18 cellular contexts compared by ENCODE assay signal in genomic region chr3:23440416-23441294, GRCh38.
DNase-seq lines count a peak whose midpoint lies in the region; ATAC-seq and TF ChIP-seq lines count a peak whose summit lies in the region.
"Had no signal": no experiment of that assay in that cellular context is flagged by ENCODE, and none has a peak within 500 bp of the region (broad histone marks: within the 10 kb centered on the region; RNA-seq: fewer than 3 reads in every experiment).

No MANE protein-coding gene starts in this region.

- no peaks in the 10 kb centered on the region for H3K36me3 Mint-ChIP-seq in activated CD4-positive, alpha-beta T cell treated with anti-CD3 and anti-CD28 coated beads, Interleukin-2, amount 10 ng/mL, durations not matched to agents 24 days and 14 days (ENCODE audit: low read depth)
- peaks cover 10% of the 10 kb centered on the region for H3K36me3 Mint-ChIP-seq in activated naive CD8-positive, alpha-beta T cell treated with anti-CD3 and anti-CD28 coated beads, Interleukin-2, amount 10 ng/mL, durations not matched to agents 7 days and 5 days

- no peaks in the 10 kb centered on the region for H3K36me3 ChIP-seq in skeletal muscle tissue (ENCODE audit: control insufficient read depth in 3 of 3, insufficient read depth in 3 of 3, low read length in 3 of 3)
- H3K36me3 ChIP-seq in prostate gland: no peaks in the 10 kb centered on the region
- no peaks in the 10 kb centered on the region for H3K36me3 ChIP-seq in left ventricle myocardium inferior
- H3K36me3 ChIP-seq: neutrophil had no signal

- H3K9me3 ChIP-seq in skeletal muscle tissue (ENCODE audit: control insufficient read depth in 3 of 3, low read length in 3 of 3) (no peaks in the 10 kb centered on the region), prostate gland (no peaks in the 10 kb centered on the region), left ventricle myocardium inferior (replicated peaks) (no peaks in the 10 kb centered on the region)
- H3K9me3 ChIP-seq: neutrophil had no signal

- peaks cover 13% of the 10 kb centered on the region for H3K9me3 Mint-ChIP-seq in activated CD4-positive, alpha-beta T cell treated with anti-CD3 and anti-CD28 coated beads, Interleukin-2, amount 10 ng/mL, durations not matched to agents 24 days and 14 days
- peaks cover 5% of the 10 kb centered on the region for H3K9me3 Mint-ChIP-seq in activated naive CD8-positive, alpha-beta T cell treated with anti-CD3 and anti-CD28 coated beads, Interleukin-2, amount 10 ng/mL, durations not matched to agents 7 days and 5 days

- POLR2A ChIA-PET in activated naive CD8-positive, alpha-beta T cell treated with anti-CD3 and anti-CD28 coated beads, Interleukin-2, amount 10 ng/mL, durations not matched to agents 7 days and 5 days (lab: Charles Lee): interaction anchor here (0.8 to 1.2 kb wide), 2 partner anchors 9 to 476 kb away, joined by 3 to 9 read pairs; partner anchors contain the start of genes NKIRAS1 and RPL15

- no peak for TF ChIP-seq POLR2A in prostate gland (IDR thresholded peaks at IDR 0.05)

- peaks cover 13% of the 10 kb centered on the region for H3K27me3 Mint-ChIP-seq in activated CD4-positive, alpha-beta T cell treated with anti-CD3 and anti-CD28 coated beads, Interleukin-2, amount 10 ng/mL, durations not matched to agents 24 days and 14 days
- no peaks in the 10 kb centered on the region for H3K27me3 Mint-ChIP-seq in activated naive CD8-positive, alpha-beta T cell treated with anti-CD3 and anti-CD28 coated beads, Interleukin-2, amount 10 ng/mL, durations not matched to agents 7 days and 5 days

- no peak overlapping the region for H3K9ac ChIP-seq in skeletal muscle tissue (ENCODE audit: low read depth in 1 of 3, low read length in 3 of 3)

- no peak for TF ChIP-seq CTCF in prostate gland (IDR thresholded peaks at IDR 0.05)
- no peak for TF ChIP-seq CTCF in left ventricle myocardium inferior (IDR thresholded peaks at IDR 0.05; ENCODE audit: borderline replicate concordance)

- no peaks in the 10 kb centered on the region for H3K27me3 ChIP-seq in skeletal muscle tissue (ENCODE audit: control insufficient read depth in 3 of 3, insufficient read depth in 3 of 3, low read length in 3 of 3)
- no peaks in the 10 kb centered on the region for H3K27me3 ChIP-seq in prostate gland (replicated peaks; ENCODE audit: insufficient read depth)
- H3K27me3 ChIP-seq in left ventricle myocardium inferior (ENCODE audit: low read depth): no peaks in the 10 kb centered on the region
- H3K27me3 ChIP-seq: neutrophil had no signal

- DNase-seq in activated CD4-positive, alpha-beta T cell treated with anti-CD3 and anti-CD28 coated beads, Interleukin-2, amount 10 ng/mL, durations not matched to agents 24 days and 14 days: peak; percentile 36
- no peak for DNase-seq in activated CD4-positive, alpha-beta T cell treated with anti-CD3 and anti-CD28 coated beads, Interleukin-2, amount 50 U/mL, for 48 hours
- peak; percentile 36 for DNase-seq in Jurkat, Clone E6-1 (ENCODE audit: low read depth, low spot score)
- no peak for DNase-seq in activated naive CD8-positive, alpha-beta T cell treated with anti-CD3 and anti-CD28 coated beads, Interleukin-2, amount 10 ng/mL, durations not matched to agents 7 days and 5 days
- no peak for DNase-seq in prostate gland (ENCODE audit: low spot score)
- no peak for DNase-seq in left ventricle myocardium inferior
- DNase-seq: 8988T; activated effector memory CD4-positive, alpha-beta T cell treated with anti-CD3 and anti-CD28 coated beads, Interleukin-2, amount 50 U/mL, for 16 hours; DMS 273 treated with DMSO at 0.1 percent for 48 hours; hypothalamus; MM.1S; NCI-H1694 treated with DMSO at 0.1 percent for 48 hours; NCI-H226; stimulated activated CD4-positive, alpha-beta T cell treated with anti-CD3 and anti-CD28 coated beads, Interleukin-15, amount 100 ng/mL, for 24 hours; trophoblast cell had no signal

- H3K27ac ChIP-seq in skeletal muscle tissue (ENCODE audit: low read depth, low read length): peak overlapping the region; percentile 11
- H3K27ac ChIP-seq in prostate gland: no peak overlapping the region
- no peak overlapping the region for H3K27ac ChIP-seq in left ventricle myocardium inferior (replicated peaks)
- H3K27ac ChIP-seq: neutrophil had no signal

- 78% methylated on average over 12 of the region's 12 CpGs for WGBS in prostate gland

- peak overlapping the region; percentile 14 for H3K4me3 Mint-ChIP-seq in activated CD4-positive, alpha-beta T cell treated with anti-CD3 and anti-CD28 coated beads, Interleukin-2, amount 10 ng/mL, durations not matched to agents 24 days and 14 days
- peak overlapping the region; percentile 60 for H3K4me3 Mint-ChIP-seq in activated naive CD8-positive, alpha-beta T cell treated with anti-CD3 and anti-CD28 coated beads, Interleukin-2, amount 10 ng/mL, durations not matched to agents 7 days and 5 days

- H3K4me1 Mint-ChIP-seq in activated CD4-positive, alpha-beta T cell treated with anti-CD3 and anti-CD28 coated beads, Interleukin-2, amount 10 ng/mL, durations not matched to agents 24 days and 14 days: peaks cover 23% of the 10 kb centered on the region
- H3K4me1 Mint-ChIP-seq in activated naive CD8-positive, alpha-beta T cell treated with anti-CD3 and anti-CD28 coated beads, Interleukin-2, amount 10 ng/mL, durations not matched to agents 7 days and 5 days: peaks cover 34% of the 10 kb centered on the region

- H3K27ac Mint-ChIP-seq in activated CD4-positive, alpha-beta T cell treated with anti-CD3 and anti-CD28 coated beads, Interleukin-2, amount 10 ng/mL, durations not matched to agents 24 days and 14 days: no peak overlapping the region
- H3K27ac Mint-ChIP-seq in activated naive CD8-positive, alpha-beta T cell treated with anti-CD3 and anti-CD28 coated beads, Interleukin-2, amount 10 ng/mL, durations not matched to agents 7 days and 5 days: peak overlapping the region; percentile 82

- H3K4me1 ChIP-seq in skeletal muscle tissue (ENCODE audit: control insufficient read depth in 3 of 3, insufficient read depth in 3 of 3, low read length in 3 of 3): peaks cover 3 to 20% (median 11%) of the 10 kb centered on the region in 3 donors
- no peaks in the 10 kb centered on the region for H3K4me1 ChIP-seq in prostate gland (replicated peaks)
- peaks cover 21% of the 10 kb centered on the region for H3K4me1 ChIP-seq in left ventricle myocardium inferior

- H3K4me3 ChIP-seq in Jurkat, Clone E6-1 (ENCODE audit: low read length): no peak overlapping the region; the same call in 1 of the 2 replicates
- H3K4me3 ChIP-seq in skeletal muscle tissue (ENCODE audit: low read length in 3 of 3) (no peak overlapping the region), prostate gland (no peak overlapping the region), left ventricle myocardium inferior (no peak overlapping the region)

- peak; percentile 56 for ATAC-seq in activated naive CD8-positive, alpha-beta T cell treated with anti-CD3 and anti-CD28 coated beads, Interleukin-2, amount 10 ng/mL, durations not matched to agents 7 days and 5 days (ENCODE audit: low read depth)
- ATAC-seq in HG03025 (IDR thresholded peaks at IDR 0.05; ENCODE audit: low FRiP score, unreplicated experiment): no peak

- intact Hi-C loops in activated CD4-positive, alpha-beta T cell treated with anti-CD3 and anti-CD28 coated beads, Interleukin-2, amount 10 ng/mL, durations not matched to agents 24 days and 14 days (cut with micrococcal nuclease): loop anchor here (10.0 kb wide), 1 partner anchor 304 kb away; no protein-coding TSS in a partner anchor
- intact Hi-C loops in prostate gland (cut with DNase I) (no loop called here), left ventricle myocardium inferior (cut with micrococcal nuclease) (no loop called here)

Comparison
In these comparisons a context has a peak if more than half of its experiments do, and no peak if none do; other contexts are left out.
1. DNase-seq: peak in activated CD4-positive, alpha-beta T cell treated with anti-CD3 and anti-CD28 coated beads, Interleukin-2, amount 10 ng/mL, durations not matched to agents 24 days and 14 days (single experiment) and Jurkat, Clone E6-1 (single experiment); none in activated CD4-positive, alpha-beta T cell treated with anti-CD3 and anti-CD28 coated beads, Interleukin-2, amount 50 U/mL, for 48 hours (0 of 2), activated naive CD8-positive, alpha-beta T cell treated with anti-CD3 and anti-CD28 coated beads, Interleukin-2, amount 10 ng/mL, durations not matched to agents 7 days and 5 days (single experiment), prostate gland (single experiment) and left ventricle myocardium inferior (single experiment).